28 cellular contexts compared by ENCODE assay signal in the genomic region with DNA sequence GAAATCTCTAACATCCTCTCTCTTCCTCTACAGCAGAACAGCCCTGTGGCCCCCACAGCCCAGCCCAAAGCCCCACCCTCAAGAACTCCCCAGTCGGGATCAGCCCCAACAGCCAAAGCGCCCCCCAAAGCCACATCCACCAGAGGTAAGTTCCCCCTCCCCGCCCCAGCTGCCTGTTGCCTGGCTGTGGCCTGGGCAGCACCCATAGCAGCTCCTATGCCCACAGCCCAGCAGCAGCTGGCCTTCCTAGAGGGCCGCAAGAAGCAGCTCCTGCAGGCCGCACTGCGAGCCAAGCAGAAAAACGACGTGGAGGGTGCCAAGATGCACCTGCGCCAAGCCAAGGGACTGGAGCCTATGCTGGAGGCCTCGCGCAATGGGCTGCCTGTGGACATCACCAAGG. TPM values are rescaled to one million over a fixed set of nuclear protein-coding genes. Genes with fewer than 3 reads are reported as not detected.
"Had no signal": no experiment of that assay in that cellular context is flagged by ENCODE, and none has a peak within 500 bp of the region (broad histone marks: within the 10 kb centered on the region; RNA-seq: fewer than 3 reads in every experiment).

No MANE protein-coding gene starts in this region.

- H3K27ac Mint-ChIP-seq: activated naive CD4-positive, alpha-beta T cell treated with anti-CD3 and anti-CD28 coated beads, Interleukin-2, amount 10 ng/mL, durations not matched to agents 7 days and 5 days; activated T-cell treated with anti-CD3 and anti-CD28 coated beads, Interleukin-2, amount 50 U/mL, for 24 hours; activated T-cell treated with anti-CD3 and anti-CD28 coated beads, Interleukin-2, amount 50 U/mL, for 72 hours; dendritic cell treated with granulocyte-macrophage colony-stimulating factor and Interleukin-4, amounts not matched to agents 40 ng/mL and 50 ng/mL, for 4 days had no signal

- H3K9me3 ChIP-seq: ascending aorta, colonic mucosa had no signal

- FAIRE-seq: frontal cortex had no signal

- H3K4me1 ChIP-seq: ascending aorta, breast epithelium, colonic mucosa had no signal

- H3K4me3 Mint-ChIP-seq: activated CD4-positive, alpha-beta memory T cell treated with anti-CD3 and anti-CD28 coated beads for 36 hours; activated CD4-positive, alpha-beta T cell treated with anti-CD3 and anti-CD28 coated beads for 36 hours; activated CD4-positive, alpha-beta T cell treated with anti-CD3 and anti-CD28 coated beads, Interleukin-2, amount 10 ng/mL, durations not matched to agents 24 days and 14 days; activated naive CD4-positive, alpha-beta T cell treated with anti-CD3 and anti-CD28 coated beads, Interleukin-2, amount 10 ng/mL, durations not matched to agents 7 days and 5 days; activated naive CD8-positive, alpha-beta T cell treated with anti-CD3 and anti-CD28 coated beads, Interleukin-2, amount 10 ng/mL, durations not matched to agents 7 days and 5 days; activated T-cell treated with anti-CD3 and anti-CD28 coated beads, Interleukin-2, amount 50 U/mL, for 24 hours; activated T-cell treated with anti-CD3 and anti-CD28 coated beads, Interleukin-2, amount 50 U/mL, for 72 hours; brain; dendritic cell treated with granulocyte-macrophage colony-stimulating factor and Interleukin-4, amounts not matched to agents 40 ng/mL and 50 ng/mL, for 4 days; endodermal cell had no signal

- H3K27me3 Mint-ChIP-seq: activated CD4-positive, alpha-beta memory T cell treated with anti-CD3 and anti-CD28 coated beads for 36 hours; activated CD4-positive, alpha-beta T cell treated with anti-CD3 and anti-CD28 coated beads for 36 hours; activated CD4-positive, alpha-beta T cell treated with anti-CD3 and anti-CD28 coated beads, Interleukin-2, amount 10 ng/mL, durations not matched to agents 24 days and 14 days; activated naive CD4-positive, alpha-beta T cell treated with anti-CD3 and anti-CD28 coated beads, Interleukin-2, amount 10 ng/mL, durations not matched to agents 7 days and 5 days; activated naive CD8-positive, alpha-beta T cell treated with anti-CD3 and anti-CD28 coated beads, Interleukin-2, amount 10 ng/mL, durations not matched to agents 7 days and 5 days; activated T-cell treated with anti-CD3 and anti-CD28 coated beads, Interleukin-2, amount 50 U/mL, for 24 hours; brain; dendritic cell treated with granulocyte-macrophage colony-stimulating factor and Interleukin-4, amounts not matched to agents 40 ng/mL and 50 ng/mL, for 4 days had no signal

- H3K9me3 Mint-ChIP-seq: activated naive CD4-positive, alpha-beta T cell treated with anti-CD3 and anti-CD28 coated beads, Interleukin-2, amount 50 U/mL, for 72 hours; dendritic cell treated with granulocyte-macrophage colony-stimulating factor and Interleukin-4, amounts not matched to agents 40 ng/mL and 50 ng/mL, for 4 days had no signal

- H3K27ac ChIP-seq: ascending aorta, breast epithelium, cardiac muscle cell, colonic mucosa, dorsolateral prefrontal cortex had no signal

- DNase-seq: activated CD4-positive, CD25-positive, alpha-beta regulatory T cell; activated CD4-positive, CD25-positive, alpha-beta regulatory T cell treated with anti-CD3 and anti-CD28 coated beads, Interleukin-2, amount 50 U/mL, for 72 hours; activated CD8-positive, alpha-beta memory T cell treated with anti-CD3 and anti-CD28 coated beads, Interleukin-2, amount 50 U/mL, for 48 hours; activated gamma-delta T cell; activated naive CD4-positive, alpha-beta T cell; activated naive CD8-positive, alpha-beta T cell treated with anti-CD3 and anti-CD28 coated beads, Interleukin-2, amount 10 ng/mL, durations not matched to agents 7 days and 5 days; activated T-cell treated with anti-CD3 and anti-CD28 coated beads for 4 hours; activated T-cell treated with anti-CD3 and anti-CD28 coated beads, Interleukin-2, amount 50 U/mL, for 24 hours; central memory CD4-positive, alpha-beta T cell; cerebellar nuclear complex; colonic mucosa; effector memory CD4-positive, alpha-beta T cell had no signal

- H3K4me3 ChIP-seq: ascending aorta, breast epithelium, cardiac muscle cell, colonic mucosa, dorsolateral prefrontal cortex had no signal

- H3K27me3 ChIP-seq: ascending aorta, breast epithelium, cardiac muscle cell, colonic mucosa, dorsolateral prefrontal cortex had no signal

- H3K4me1 Mint-ChIP-seq: activated CD4-positive, alpha-beta T cell treated with anti-CD3 and anti-CD28 coated beads for 36 hours; activated CD4-positive, alpha-beta T cell treated with anti-CD3 and anti-CD28 coated beads, Interleukin-2, amount 10 ng/mL, durations not matched to agents 24 days and 14 days; brain; endodermal cell had no signal

RNA-seq across cellular contexts. Expression of a gene that starts 14.6 kb away (rescaled TPM):
- total RNA-seq: ascending aorta had no signal

RNA-seq across cellular contexts. Expression of a gene that starts 17.7 kb away (rescaled TPM):
- total RNA-seq: activated CD4-positive, alpha-beta T cell treated with anti-CD3 and anti-CD28 coated beads, Interleukin-2, amount 10 ng/mL, durations not matched to agents 24 days and 14 days had no signal
- polyA plus RNA-seq: cardiac muscle cell had no signal

RNA-seq across cellular contexts. Expression of a gene that starts 43.6 kb away (rescaled TPM):
- total RNA-seq: ascending aorta, breast epithelium, colonic mucosa, epithelial cell of proximal tubule, esophagus mucosa had no signal
